Comparison of ENCODE assay signal across 2 cellular contexts in the genomic region with DNA sequence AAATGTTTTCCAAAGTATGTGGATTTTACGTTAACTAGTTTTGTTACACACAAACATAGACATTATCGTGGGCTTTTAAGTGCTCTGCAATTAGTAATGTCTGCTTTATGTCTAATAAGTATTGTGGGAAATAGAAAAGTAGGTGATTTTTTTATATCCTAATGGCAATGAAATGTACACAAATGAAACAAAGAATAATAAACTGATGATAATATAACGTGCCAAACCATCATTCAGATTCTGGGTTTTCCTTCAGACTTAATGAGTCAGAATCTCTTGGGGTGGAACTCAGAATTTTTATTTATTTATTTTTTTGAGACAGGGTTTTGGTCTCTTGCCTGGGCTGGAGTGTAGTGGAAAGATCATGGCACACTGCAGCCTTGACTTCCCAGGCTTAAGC.
TF ChIP-seq lines count a peak whose summit lies in the region.

No MANE protein-coding gene starts in this region.

TF ChIP-seq in HepG2, 621 proteins besides CTCF, POLR2A, EP300 and RAD21:
- no peak for TF ChIP-seq TBL1XR1 (IDR thresholded peaks at IDR 0.05; ENCODE audit: borderline replicate concordance, low read length, partially characterized antibody)
- TF ChIP-seq, protein P1, sequence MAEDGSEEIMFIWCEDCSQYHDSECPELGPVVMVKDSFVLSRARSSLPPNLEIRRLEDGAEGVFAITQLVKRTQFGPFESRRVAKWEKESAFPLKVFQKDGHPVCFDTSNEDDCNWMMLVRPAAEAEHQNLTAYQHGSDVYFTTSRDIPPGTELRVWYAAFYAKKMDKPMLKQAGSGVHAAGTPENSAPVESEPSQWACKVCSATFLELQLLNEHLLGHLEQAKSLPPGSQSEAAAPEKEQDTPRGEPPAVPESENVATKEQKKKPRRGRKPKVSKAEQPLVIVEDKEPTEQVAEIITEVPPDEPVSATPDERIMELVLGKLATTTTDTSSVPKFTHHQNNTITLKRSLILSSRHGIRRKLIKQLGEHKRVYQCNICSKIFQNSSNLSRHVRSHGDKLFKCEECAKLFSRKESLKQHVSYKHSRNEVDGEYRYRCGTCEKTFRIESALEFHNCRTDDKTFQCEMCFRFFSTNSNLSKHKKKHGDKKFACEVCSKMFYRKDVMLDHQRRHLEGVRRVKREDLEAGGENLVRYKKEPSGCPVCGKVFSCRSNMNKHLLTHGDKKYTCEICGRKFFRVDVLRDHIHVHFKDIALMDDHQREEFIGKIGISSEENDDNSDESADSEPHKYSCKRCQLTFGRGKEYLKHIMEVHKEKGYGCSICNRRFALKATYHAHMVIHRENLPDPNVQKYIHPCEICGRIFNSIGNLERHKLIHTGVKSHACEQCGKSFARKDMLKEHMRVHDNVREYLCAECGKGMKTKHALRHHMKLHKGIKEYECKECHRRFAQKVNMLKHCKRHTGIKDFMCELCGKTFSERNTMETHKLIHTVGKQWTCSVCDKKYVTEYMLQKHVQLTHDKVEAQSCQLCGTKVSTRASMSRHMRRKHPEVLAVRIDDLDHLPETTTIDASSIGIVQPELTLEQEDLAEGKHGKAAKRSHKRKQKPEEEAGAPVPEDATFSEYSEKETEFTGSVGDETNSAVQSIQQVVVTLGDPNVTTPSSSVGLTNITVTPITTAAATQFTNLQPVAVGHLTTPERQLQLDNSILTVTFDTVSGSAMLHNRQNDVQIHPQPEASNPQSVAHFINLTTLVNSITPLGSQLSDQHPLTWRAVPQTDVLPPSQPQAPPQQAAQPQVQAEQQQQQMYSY (CRISPR knock-in tag; IDR thresholded peaks at IDR 0.05): no peak
- no peak for TF ChIP-seq ZSCAN29 (CRISPR knock-in tag; conservative IDR thresholded peaks at IDR 0.05)
- no peak for TF ChIP-seq KDM5A (IDR thresholded peaks at IDR 0.05; ENCODE audit: borderline replicate concordance, low read length)
- no peak for TF ChIP-seq ZNF790 (CRISPR knock-in tag; IDR thresholded peaks at IDR 0.05; ENCODE audit: borderline replicate concordance)
- no peak for TF ChIP-seq NR2F2 (IDR thresholded peaks at IDR 0.05; ENCODE audit: borderline replicate concordance, low read depth)
- no peak for TF ChIP-seq AGO1 (IDR thresholded peaks at IDR 0.05; ENCODE audit: low read depth, low read length, poor library complexity, severe bottlenecking)
- TF ChIP-seq, protein P2, sequence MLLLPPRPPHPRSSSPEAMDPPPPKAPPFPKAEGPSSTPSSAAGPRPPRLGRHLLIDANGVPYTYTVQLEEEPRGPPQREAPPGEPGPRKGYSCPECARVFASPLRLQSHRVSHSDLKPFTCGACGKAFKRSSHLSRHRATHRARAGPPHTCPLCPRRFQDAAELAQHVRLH (CRISPR knock-in tag; IDR thresholded peaks at IDR 0.05; ENCODE audit: borderline replicate concordance, low read depth): no peak
- TF ChIP-seq, protein P3, sequence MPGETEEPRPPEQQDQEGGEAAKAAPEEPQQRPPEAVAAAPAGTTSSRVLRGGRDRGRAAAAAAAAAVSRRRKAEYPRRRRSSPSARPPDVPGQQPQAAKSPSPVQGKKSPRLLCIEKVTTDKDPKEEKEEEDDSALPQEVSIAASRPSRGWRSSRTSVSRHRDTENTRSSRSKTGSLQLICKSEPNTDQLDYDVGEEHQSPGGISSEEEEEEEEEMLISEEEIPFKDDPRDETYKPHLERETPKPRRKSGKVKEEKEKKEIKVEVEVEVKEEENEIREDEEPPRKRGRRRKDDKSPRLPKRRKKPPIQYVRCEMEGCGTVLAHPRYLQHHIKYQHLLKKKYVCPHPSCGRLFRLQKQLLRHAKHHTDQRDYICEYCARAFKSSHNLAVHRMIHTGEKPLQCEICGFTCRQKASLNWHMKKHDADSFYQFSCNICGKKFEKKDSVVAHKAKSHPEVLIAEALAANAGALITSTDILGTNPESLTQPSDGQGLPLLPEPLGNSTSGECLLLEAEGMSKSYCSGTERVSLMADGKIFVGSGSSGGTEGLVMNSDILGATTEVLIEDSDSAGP (CRISPR knock-in tag; IDR thresholded peaks at IDR 0.05; ENCODE audit: borderline replicate concordance): no peak

TF ChIP-seq in WTC11, 78 proteins besides CTCF, POLR2A, EP300 and RAD21:
- TF ChIP-seq PRRX2 (CRISPR knock-in tag; IDR thresholded peaks at IDR 0.05): no peak
- TF ChIP-seq, protein P4, sequence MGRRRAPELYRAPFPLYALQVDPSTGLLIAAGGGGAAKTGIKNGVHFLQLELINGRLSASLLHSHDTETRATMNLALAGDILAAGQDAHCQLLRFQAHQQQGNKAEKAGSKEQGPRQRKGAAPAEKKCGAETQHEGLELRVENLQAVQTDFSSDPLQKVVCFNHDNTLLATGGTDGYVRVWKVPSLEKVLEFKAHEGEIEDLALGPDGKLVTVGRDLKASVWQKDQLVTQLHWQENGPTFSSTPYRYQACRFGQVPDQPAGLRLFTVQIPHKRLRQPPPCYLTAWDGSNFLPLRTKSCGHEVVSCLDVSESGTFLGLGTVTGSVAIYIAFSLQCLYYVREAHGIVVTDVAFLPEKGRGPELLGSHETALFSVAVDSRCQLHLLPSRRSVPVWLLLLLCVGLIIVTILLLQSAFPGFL (CRISPR knock-in tag; IDR thresholded peaks at IDR 0.05; ENCODE audit: borderline replicate concordance): no peak
- TF ChIP-seq GTF2I (CRISPR knock-in tag; conservative IDR thresholded peaks at IDR 0.05): no peak
- TF ChIP-seq, protein P5, sequence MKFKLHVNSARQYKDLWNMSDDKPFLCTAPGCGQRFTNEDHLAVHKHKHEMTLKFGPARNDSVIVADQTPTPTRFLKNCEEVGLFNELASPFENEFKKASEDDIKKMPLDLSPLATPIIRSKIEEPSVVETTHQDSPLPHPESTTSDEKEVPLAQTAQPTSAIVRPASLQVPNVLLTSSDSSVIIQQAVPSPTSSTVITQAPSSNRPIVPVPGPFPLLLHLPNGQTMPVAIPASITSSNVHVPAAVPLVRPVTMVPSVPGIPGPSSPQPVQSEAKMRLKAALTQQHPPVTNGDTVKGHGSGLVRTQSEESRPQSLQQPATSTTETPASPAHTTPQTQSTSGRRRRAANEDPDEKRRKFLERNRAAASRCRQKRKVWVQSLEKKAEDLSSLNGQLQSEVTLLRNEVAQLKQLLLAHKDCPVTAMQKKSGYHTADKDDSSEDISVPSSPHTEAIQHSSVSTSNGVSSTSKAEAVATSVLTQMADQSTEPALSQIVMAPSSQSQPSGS (CRISPR knock-in tag; IDR thresholded peaks at IDR 0.05; ENCODE audit: borderline replicate concordance, low read depth): no peak
- TF ChIP-seq, protein P6, sequence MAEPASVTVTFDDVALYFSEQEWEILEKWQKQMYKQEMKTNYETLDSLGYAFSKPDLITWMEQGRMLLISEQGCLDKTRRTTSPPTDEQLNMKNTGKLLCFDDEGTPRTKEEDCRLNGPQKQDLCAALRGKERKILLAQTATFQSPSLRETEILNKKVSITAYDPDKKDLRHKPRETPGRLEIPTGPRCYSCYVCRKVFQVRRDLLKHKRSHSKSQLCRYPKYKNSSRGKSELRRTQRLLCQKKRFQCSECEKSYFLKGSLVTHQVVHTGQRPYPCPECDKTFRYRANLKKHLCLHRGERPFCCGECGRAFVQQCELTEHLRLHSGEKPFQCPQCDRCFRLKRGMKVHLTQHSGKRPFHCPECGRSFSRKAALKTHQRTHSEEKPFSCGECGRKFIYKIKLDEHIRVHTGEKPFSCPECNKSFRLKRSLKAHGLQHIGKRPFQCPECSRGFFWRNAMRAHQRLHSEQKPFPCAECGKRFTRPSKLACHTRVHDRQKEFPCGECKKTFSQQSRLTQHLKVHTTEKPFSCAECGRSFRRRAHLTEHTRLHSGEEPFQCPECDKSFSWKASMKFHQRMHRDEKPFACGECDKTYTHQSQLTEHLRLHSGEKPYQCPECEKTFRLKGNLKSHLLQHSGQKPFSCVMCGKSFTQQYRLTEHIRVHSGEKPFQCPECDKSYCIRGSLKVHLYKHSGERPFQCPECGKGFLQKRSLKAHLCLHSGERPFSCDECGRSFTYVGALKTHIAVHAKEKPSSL (CRISPR knock-in tag; conservative IDR thresholded peaks at IDR 0.05): no peak
- TF ChIP-seq, protein P7, sequence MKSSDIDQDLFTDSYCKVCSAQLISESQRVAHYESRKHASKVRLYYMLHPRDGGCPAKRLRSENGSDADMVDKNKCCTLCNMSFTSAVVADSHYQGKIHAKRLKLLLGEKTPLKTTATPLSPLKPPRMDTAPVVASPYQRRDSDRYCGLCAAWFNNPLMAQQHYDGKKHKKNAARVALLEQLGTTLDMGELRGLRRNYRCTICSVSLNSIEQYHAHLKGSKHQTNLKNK (CRISPR knock-in tag; IDR thresholded peaks at IDR 0.05): no peak
- no peak for TF ChIP-seq CBFB (CRISPR knock-in tag; IDR thresholded peaks at IDR 0.05; ENCODE audit: low read depth)
- TF ChIP-seq GABPB1 (CRISPR knock-in tag; IDR thresholded peaks at IDR 0.05): no peak
